8 cellular contexts compared by ENCODE assay signal in genomic region chr13:73060251-73061160, GRCh38. TPM values are rescaled to one million over a fixed set of nuclear protein-coding genes. Genes with fewer than 3 reads are reported as not detected.
DNase-seq lines count a peak whose midpoint lies in the region; ATAC-seq and TF ChIP-seq lines count a peak whose summit lies in the region.

No MANE protein-coding gene starts in this region.

- H3K4me1 ChIP-seq in KMS-11 (ENCODE audit: low read depth, poor library complexity, severe bottlenecking) (peaks cover 4% of the 10 kb centered on the region), spleen (peaks cover 4 to 38% (median 22%) of the 10 kb centered on the region in 6 donors)

- H3K9me3 ChIP-seq in iPS-18c (ENCODE audit: control insufficient read depth, insufficient read depth, low read length) = peaks cover 5% of the 10 kb centered on the region
- no peaks in the 10 kb centered on the region for H3K9me3 ChIP-seq in spleen

- no peak overlapping the region for H3K9ac ChIP-seq in KMS-11

- H3K4me3 ChIP-seq in KMS-11 (IDR thresholded peaks at IDR 0.05; ENCODE audit: insufficient read depth, low read depth, low read length) = no peak overlapping the region
- H3K4me3 ChIP-seq in iPS-18c (ENCODE audit: insufficient read depth, low read depth, low read length) = peak overlapping the region; percentile 73
- peak overlapping the region; percentile 76 to 92 (median 79) for H3K4me3 ChIP-seq in spleen

- H3K36me3 Mint-ChIP-seq in activated naive CD8-positive, alpha-beta T cell treated with anti-CD3 and anti-CD28 coated beads, Interleukin-2, amount 50 U/mL, for 24 hours (ENCODE audit: low read depth) = no peaks in the 10 kb centered on the region

- DNase-seq in DMS 273 (lab: John Stamatoyannopoulos, UW; ENCODE audit: unreplicated experiment) (peak; percentile 52), spleen (peak; percentile 74)
- DNase-seq in activated naive CD8-positive, alpha-beta T cell treated with anti-CD3 and anti-CD28 coated beads, Interleukin-2, amount 50 U/mL, for 24 hours = peak; percentile 3

- H3K9me3 Mint-ChIP-seq in activated naive CD8-positive, alpha-beta T cell treated with anti-CD3 and anti-CD28 coated beads, Interleukin-2, amount 50 U/mL, for 24 hours = no peaks in the 10 kb centered on the region

- H4K20me1 ChIP-seq in KMS-11 (ENCODE audit: insufficient read depth) = no peaks in the 10 kb centered on the region

- TF ChIP-seq POLR2A in spleen (IDR thresholded peaks at IDR 0.05) = no peak

- intact Hi-C loops in spleen (cut with DNase I; ENCODE audit: low total_unique reads) = no loop called here

- peaks cover 40% of the 10 kb centered on the region for H3K27me3 Mint-ChIP-seq in activated naive CD8-positive, alpha-beta T cell treated with anti-CD3 and anti-CD28 coated beads, Interleukin-2, amount 50 U/mL, for 24 hours

- H3K4me3 Mint-ChIP-seq in activated naive CD8-positive, alpha-beta T cell treated with anti-CD3 and anti-CD28 coated beads, Interleukin-2, amount 50 U/mL, for 24 hours = peak overlapping the region; percentile 67

- H3K27me3 ChIP-seq in KMS-11 (ENCODE audit: insufficient read depth, low read depth) (no peaks in the 10 kb centered on the region), spleen (replicated peaks in 1 of 7) (peaks cover 0 to 52% (median 10%) of the 10 kb centered on the region in 7 donors)

- no peak for ATAC-seq in activated naive CD8-positive, alpha-beta T cell treated with anti-CD3 and anti-CD28 coated beads, Interleukin-2, amount 50 U/mL, for 24 hours
- ATAC-seq in HG02981 (IDR thresholded peaks at IDR 0.05; ENCODE audit: unreplicated experiment) (no peak), HG02678 (IDR thresholded peaks at IDR 0.05; ENCODE audit: unreplicated experiment) (no peak), GM18861 (IDR thresholded peaks at IDR 0.05; ENCODE audit: unreplicated experiment) (no peak)

- no peak overlapping the region for H2AFZ ChIP-seq in KMS-11 (ENCODE audit: low read depth)

- H3K36me3 ChIP-seq in KMS-11 (ENCODE audit: insufficient read depth) = no peaks in the 10 kb centered on the region
- peaks cover 0 to 24% (median 0%) of the 10 kb centered on the region in 6 donors for H3K36me3 ChIP-seq in spleen

- 12 to 22% (median 15%) methylated on average over 26 of the region's 26 CpGs for WGBS in spleen, 5 donors

- H3K27ac ChIP-seq in KMS-11 (no peak overlapping the region), spleen (peak overlapping the region in 4 of 8 donors; percentile 71 to 86 (median 80))

- TF ChIP-seq CTCF in KMS-11 (conservative IDR thresholded peaks at IDR 0.05; ENCODE audit: low read depth, low read length) (no peak), spleen (IDR thresholded peaks at IDR 0.05 in 8 of 11, conservative IDR thresholded peaks at IDR 0.05 in 3 of 11) (no peak)

- 0 out of 2 replicates have a peak overlapping the region, but pooled peaks have one; percentile 21 for H3K4me2 ChIP-seq in KMS-11

- no peak overlapping the region for H3K27ac Mint-ChIP-seq in activated naive CD8-positive, alpha-beta T cell treated with anti-CD3 and anti-CD28 coated beads, Interleukin-2, amount 50 U/mL, for 24 hours

- H3K79me2 ChIP-seq in KMS-11 (ENCODE audit: insufficient read depth, low read depth) = no peaks in the 10 kb centered on the region

- H3K4me1 Mint-ChIP-seq in activated naive CD8-positive, alpha-beta T cell treated with anti-CD3 and anti-CD28 coated beads, Interleukin-2, amount 50 U/mL, for 24 hours = peaks cover 21% of the 10 kb centered on the region

RNA-seq across cellular contexts. Expression of gene KLF5, which starts 1.7 kb away (rescaled TPM):
- total RNA-seq in spleen = 1 to 10 TPM; 1.0 to 5.4 (median 2.1) TPM
- polyA plus RNA-seq in spleen = 1 to 10 TPM in 1 of 3 donors, under 1 TPM in 2; 0.74 to 1.2 (median 0.85) TPM

Comparison
In these comparisons a context has a peak if more than half of its experiments do, and no peak if none do; other contexts are left out.
1. DNase-seq: peak in every context shown above with its lines; median percentile 74 in spleen; 52 in DMS 273; 3 in activated naive CD8-positive, alpha-beta T cell treated with anti-CD3 and anti-CD28 coated beads, Interleukin-2, amount 50 U/mL, for 24 hours.